ENCODE assay signal across 1 cellular context in the genomic region with DNA sequence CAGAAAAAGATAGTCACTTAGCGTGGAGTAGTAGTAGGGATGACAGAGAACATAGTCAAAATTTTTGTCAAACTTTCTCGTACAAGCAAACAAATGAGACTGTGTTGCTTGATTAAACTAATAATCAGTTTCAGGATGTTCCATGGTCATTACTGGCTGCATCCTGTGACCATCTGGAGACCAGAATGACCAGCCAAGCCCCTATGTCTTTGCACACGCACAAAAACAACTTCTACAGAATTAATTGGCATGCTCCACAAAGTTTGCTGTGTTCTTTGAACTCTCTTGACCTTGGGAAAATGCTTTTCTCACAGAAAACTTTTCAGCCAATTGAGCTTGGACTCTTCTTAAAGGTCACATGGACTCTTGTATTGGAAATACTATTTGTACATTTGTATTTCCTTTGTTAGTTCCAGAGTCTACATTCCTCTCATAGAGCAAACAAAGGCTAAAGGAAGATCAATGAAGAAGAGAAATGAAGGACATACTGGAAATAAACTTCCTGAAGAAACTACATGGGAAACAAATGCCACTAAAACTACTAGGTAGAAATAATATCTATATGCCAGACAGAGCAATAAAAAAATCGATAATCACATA.
TF ChIP-seq lines count a peak whose summit lies in the region.

No MANE protein-coding gene starts in this region.

TF ChIP-seq in HepG2, 621 proteins besides CTCF, POLR2A, EP300 and RAD21 (continued from another document and continues in another):
- TF ChIP-seq, protein P1, sequence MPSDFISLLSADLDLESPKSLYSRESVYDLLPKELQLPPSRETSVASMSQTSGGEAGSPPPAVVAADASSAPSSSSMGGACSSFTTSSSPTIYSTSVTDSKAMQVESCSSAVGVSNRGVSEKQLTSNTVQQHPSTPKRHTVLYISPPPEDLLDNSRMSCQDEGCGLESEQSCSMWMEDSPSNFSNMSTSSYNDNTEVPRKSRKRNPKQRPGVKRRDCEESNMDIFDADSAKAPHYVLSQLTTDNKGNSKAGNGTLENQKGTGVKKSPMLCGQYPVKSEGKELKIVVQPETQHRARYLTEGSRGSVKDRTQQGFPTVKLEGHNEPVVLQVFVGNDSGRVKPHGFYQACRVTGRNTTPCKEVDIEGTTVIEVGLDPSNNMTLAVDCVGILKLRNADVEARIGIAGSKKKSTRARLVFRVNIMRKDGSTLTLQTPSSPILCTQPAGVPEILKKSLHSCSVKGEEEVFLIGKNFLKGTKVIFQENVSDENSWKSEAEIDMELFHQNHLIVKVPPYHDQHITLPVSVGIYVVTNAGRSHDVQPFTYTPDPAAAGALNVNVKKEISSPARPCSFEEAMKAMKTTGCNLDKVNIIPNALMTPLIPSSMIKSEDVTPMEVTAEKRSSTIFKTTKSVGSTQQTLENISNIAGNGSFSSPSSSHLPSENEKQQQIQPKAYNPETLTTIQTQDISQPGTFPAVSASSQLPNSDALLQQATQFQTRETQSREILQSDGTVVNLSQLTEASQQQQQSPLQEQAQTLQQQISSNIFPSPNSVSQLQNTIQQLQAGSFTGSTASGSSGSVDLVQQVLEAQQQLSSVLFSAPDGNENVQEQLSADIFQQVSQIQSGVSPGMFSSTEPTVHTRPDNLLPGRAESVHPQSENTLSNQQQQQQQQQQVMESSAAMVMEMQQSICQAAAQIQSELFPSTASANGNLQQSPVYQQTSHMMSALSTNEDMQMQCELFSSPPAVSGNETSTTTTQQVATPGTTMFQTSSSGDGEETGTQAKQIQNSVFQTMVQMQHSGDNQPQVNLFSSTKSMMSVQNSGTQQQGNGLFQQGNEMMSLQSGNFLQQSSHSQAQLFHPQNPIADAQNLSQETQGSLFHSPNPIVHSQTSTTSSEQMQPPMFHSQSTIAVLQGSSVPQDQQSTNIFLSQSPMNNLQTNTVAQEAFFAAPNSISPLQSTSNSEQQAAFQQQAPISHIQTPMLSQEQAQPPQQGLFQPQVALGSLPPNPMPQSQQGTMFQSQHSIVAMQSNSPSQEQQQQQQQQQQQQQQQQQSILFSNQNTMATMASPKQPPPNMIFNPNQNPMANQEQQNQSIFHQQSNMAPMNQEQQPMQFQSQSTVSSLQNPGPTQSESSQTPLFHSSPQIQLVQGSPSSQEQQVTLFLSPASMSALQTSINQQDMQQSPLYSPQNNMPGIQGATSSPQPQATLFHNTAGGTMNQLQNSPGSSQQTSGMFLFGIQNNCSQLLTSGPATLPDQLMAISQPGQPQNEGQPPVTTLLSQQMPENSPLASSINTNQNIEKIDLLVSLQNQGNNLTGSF (CRISPR knock-in tag; IDR thresholded peaks at IDR 0.05): no peak
- TF ChIP-seq, protein P2, sequence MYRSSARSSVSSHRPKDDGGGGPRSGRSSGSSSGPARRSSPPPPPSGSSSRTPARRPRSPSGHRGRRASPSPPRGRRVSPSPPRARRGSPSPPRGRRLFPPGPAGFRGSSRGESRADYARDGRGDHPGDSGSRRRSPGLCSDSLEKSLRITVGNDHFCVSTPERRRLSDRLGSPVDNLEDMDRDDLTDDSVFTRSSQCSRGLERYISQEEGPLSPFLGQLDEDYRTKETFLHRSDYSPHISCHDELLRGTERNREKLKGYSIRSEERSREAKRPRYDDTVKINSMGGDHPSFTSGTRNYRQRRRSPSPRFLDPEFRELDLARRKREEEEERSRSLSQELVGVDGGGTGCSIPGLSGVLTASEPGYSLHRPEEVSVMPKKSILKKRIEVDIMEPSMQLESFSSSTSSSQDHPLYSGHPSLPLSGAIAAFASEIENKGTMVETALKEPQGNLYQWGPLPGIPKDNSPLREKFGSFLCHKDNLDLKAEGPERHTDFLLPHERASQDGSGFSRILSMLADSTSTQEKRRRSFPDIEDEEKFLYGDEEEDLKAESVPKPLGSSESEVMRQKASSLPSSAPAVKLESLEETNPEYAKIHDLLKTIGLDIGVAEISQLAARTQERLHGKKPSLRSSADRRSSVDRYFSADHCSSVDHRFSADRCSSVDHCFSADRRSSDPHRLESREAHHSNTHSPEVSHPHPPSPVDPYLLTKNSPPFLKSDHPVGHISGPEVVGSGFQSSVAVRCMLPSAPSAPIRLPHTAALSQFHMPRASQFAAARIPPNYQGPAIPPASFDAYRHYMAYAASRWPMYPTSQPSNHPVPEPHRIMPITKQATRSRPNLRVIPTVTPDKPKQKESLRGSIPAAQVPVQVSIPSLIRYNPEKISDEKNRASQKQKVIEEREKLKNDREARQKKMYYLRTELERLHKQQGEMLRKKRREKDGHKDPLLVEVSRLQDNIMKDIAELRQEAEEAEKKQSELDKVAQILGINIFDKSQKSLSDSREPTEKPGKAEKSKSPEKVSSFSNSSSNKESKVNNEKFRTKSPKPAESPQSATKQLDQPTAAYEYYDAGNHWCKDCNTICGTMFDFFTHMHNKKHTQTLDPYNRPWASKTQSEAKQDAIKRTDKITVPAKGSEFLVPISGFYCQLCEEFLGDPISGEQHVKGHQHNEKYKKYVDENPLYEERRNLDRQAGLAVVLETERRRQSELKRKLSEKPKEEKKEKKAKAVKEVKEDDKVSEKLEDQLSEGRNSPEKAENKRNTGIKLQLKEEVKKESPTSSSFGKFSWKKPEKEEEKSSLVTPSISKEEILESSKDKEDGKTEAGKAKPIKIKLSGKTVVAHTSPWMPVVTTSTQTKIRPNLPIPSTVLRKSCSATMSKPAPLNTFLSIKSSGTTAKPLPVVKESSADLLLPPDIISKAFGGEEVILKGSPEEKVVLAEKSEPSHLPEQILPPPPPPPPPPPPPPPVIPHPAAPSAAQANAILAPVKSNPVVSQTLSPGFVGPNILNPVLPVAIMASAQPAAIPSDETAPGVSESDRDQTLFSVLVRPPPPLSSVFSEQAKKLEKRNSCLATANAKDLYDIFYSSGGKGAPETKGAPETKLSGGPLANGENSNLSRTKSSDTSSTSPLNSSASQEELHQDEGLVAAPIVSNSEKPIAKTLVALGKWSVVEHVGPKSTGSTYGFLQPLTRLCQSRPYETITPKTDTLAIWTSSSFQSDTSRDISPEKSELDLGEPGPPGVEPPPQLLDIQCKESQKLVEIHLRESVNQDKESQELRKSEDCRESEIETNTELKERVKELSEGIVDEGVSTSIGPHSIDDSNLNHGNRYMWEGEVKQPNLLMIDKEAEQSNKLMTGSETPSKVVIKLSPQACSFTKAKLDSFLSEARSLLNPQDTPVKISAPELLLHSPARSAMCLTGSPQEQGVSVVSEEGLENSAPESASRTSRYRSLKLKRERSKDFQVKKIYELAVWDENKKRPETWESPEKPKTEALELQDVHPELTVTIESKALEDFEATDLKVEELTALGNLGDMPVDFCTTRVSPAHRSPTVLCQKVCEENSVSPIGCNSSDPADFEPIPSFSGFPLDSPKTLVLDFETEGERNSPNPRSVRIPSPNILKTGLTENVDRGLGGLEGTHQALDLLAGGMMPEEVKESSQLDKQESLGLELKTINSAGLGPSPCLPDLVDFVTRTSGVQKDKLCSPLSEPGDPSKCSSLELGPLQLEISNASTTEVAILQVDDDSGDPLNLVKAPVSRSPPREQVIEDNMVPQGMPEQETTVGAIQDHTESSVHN (CRISPR knock-in tag; IDR thresholded peaks at IDR 0.05): no peak
- TF ChIP-seq ARNT (IDR thresholded peaks at IDR 0.05) (no peak), ZSCAN25 (CRISPR knock-in tag; IDR thresholded peaks at IDR 0.05) (no peak), FOXA3 (CRISPR knock-in tag; IDR thresholded peaks at IDR 0.05) (peak; percentile 76), ELF3 (CRISPR knock-in tag; IDR thresholded peaks at IDR 0.05) (peak; percentile 69; the same call in 1 of the 2 replicates), NCOA2 (CRISPR knock-in tag; IDR thresholded peaks at IDR 0.05) (peak; percentile 59; the same call in 1 of the 2 replicates), ZFP1 (CRISPR knock-in tag; IDR thresholded peaks at IDR 0.05) (no peak), TEAD3 (CRISPR knock-in tag; optimal IDR thresholded peaks at IDR 0.05; ENCODE audit: borderline replicate concordance) (peak; percentile 53), LCORL (IDR thresholded peaks at IDR 0.05) (no peak), LCORL (CRISPR knock-in tag; IDR thresholded peaks at IDR 0.05) (0 out of 2 replicates have a peak, but pooled peaks have one; percentile 34), MIXL1 (CRISPR knock-in tag; IDR thresholded peaks at IDR 0.05) (0 out of 2 replicates have a peak, but pooled peaks have one; percentile 25), FLYWCH1 (CRISPR knock-in tag; IDR thresholded peaks at IDR 0.05) (no peak), NKX3-1 (CRISPR knock-in tag; IDR thresholded peaks at IDR 0.05) (no peak), ONECUT2 (CRISPR knock-in tag; IDR thresholded peaks at IDR 0.05) (0 out of 2 replicates have a peak, but pooled peaks have one; percentile 32), NR2F2 (IDR thresholded peaks at IDR 0.05; ENCODE audit: borderline replicate concordance, low read depth) (0 out of 2 replicates have a peak, but pooled peaks have one; percentile 49), ETV5 (CRISPR knock-in tag; IDR thresholded peaks at IDR 0.05; ENCODE audit: borderline replicate concordance) (peak; percentile 37; the same call in 1 of the 2 replicates), ZNF24 (IDR thresholded peaks at IDR 0.05) (peak; percentile 45; the same call in 1 of the 2 replicates), ZNF546 (CRISPR knock-in tag; conservative IDR thresholded peaks at IDR 0.05) (no peak), ARNTL (CRISPR knock-in tag; IDR thresholded peaks at IDR 0.05) (peak; percentile 70; the same call in 1 of the 2 replicates), CREB1 (IDR thresholded peaks at IDR 0.05) (no peak), CREB1 (CRISPR knock-in tag; IDR thresholded peaks at IDR 0.05) (peak; percentile 31; the same call in 1 of the 2 replicates), SMARCE1 (IDR thresholded peaks at IDR 0.05; ENCODE audit: borderline replicate concordance) (peak; percentile 45; the same call in 1 of the 2 replicates), TCF7 (IDR thresholded peaks at IDR 0.05; ENCODE audit: low read depth) (peak; percentile 44; the same call in 1 of the 2 replicates)
- TF ChIP-seq, protein P3, sequence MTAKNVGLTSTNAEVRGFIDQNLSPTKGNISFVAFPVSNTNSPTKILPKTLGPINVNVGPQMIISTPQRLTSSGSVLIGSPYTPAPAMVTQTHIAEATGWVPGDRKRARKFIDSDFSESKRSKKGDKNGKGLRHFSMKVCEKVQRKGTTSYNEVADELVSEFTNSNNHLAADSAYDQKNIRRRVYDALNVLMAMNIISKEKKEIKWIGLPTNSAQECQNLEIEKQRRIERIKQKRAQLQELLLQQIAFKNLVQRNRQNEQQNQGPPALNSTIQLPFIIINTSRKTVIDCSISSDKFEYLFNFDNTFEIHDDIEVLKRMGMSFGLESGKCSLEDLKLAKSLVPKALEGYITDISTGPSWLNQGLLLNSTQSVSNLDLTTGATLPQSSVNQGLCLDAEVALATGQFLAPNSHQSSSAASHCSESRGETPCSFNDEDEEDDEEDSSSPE (CRISPR knock-in tag; IDR thresholded peaks at IDR 0.05): no peak
- TF ChIP-seq, protein P4, sequence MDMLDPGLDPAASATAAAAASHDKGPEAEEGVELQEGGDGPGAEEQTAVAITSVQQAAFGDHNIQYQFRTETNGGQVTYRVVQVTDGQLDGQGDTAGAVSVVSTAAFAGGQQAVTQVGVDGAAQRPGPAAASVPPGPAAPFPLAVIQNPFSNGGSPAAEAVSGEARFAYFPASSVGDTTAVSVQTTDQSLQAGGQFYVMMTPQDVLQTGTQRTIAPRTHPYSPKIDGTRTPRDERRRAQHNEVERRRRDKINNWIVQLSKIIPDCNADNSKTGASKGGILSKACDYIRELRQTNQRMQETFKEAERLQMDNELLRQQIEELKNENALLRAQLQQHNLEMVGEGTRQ (IDR thresholded peaks at IDR 0.05; ENCODE audit: low read depth, low read length): no peak
- TF ChIP-seq, protein P4 (CRISPR knock-in tag; IDR thresholded peaks at IDR 0.05; ENCODE audit: borderline replicate concordance): peak; percentile 21; the same call in 1 of the 2 replicates
- TF ChIP-seq, protein P5, sequence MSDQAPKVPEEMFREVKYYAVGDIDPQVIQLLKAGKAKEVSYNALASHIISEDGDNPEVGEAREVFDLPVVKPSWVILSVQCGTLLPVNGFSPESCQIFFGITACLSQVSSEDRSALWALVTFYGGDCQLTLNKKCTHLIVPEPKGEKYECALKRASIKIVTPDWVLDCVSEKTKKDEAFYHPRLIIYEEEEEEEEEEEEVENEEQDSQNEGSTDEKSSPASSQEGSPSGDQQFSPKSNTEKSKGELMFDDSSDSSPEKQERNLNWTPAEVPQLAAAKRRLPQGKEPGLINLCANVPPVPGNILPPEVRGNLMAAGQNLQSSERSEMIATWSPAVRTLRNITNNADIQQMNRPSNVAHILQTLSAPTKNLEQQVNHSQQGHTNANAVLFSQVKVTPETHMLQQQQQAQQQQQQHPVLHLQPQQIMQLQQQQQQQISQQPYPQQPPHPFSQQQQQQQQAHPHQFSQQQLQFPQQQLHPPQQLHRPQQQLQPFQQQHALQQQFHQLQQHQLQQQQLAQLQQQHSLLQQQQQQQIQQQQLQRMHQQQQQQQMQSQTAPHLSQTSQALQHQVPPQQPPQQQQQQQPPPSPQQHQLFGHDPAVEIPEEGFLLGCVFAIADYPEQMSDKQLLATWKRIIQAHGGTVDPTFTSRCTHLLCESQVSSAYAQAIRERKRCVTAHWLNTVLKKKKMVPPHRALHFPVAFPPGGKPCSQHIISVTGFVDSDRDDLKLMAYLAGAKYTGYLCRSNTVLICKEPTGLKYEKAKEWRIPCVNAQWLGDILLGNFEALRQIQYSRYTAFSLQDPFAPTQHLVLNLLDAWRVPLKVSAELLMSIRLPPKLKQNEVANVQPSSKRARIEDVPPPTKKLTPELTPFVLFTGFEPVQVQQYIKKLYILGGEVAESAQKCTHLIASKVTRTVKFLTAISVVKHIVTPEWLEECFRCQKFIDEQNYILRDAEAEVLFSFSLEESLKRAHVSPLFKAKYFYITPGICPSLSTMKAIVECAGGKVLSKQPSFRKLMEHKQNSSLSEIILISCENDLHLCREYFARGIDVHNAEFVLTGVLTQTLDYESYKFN (CRISPR knock-in tag; conservative IDR thresholded peaks at IDR 0.05): peak; percentile 87
- TF ChIP-seq, protein P6, sequence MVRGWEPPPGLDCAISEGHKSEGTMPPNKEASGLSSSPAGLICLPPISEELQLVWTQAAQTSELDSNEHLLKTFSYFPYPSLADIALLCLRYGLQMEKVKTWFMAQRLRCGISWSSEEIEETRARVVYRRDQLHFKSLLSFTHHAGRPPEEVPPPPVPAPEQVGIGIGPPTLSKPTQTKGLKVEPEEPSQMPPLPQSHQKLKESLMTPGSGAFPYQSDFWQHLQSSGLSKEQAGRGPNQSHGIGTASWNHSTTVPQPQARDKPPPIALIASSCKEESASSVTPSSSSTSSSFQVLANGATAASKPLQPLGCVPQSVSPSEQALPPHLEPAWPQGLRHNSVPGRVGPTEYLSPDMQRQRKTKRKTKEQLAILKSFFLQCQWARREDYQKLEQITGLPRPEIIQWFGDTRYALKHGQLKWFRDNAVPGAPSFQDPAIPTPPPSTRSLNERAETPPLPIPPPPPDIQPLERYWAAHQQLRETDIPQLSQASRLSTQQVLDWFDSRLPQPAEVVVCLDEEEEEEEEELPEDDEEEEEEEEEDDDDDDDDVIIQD (CRISPR knock-in tag; IDR thresholded peaks at IDR 0.05; ENCODE audit: low read depth): peak; percentile 55; the same call in 1 of the 2 replicates
